Comparison of ENCODE assay signal across 24 cellular contexts in genomic region chr4:182432819-182433218, GRCh38.
"Had no signal": no experiment of that assay in that cellular context is flagged by ENCODE, and none has a peak within 500 bp of the region (broad histone marks: within the 10 kb centered on the region; RNA-seq: fewer than 3 reads in every experiment).

No MANE protein-coding gene starts in this region.

- DNase-seq: colonic mucosa; cortex of kidney; dermis blood vessel endothelial cell; dorsolateral prefrontal cortex; effector CD4-positive, alpha-beta T cell; effector CD8-positive, alpha-beta T cell; effector memory CD4-positive, alpha-beta T cell; effector memory CD8-positive, alpha-beta T cell; endodermal cell; erythroblast; esophagus squamous epithelium; foreskin fibroblast; foreskin keratinocyte; foreskin melanocyte; glutamatergic neuron; head of caudate nucleus; heart left ventricle; heart right ventricle had no signal

- H3K4me1 ChIP-seq: colonic mucosa, esophagus squamous epithelium, foreskin keratinocyte, gastroesophageal sphincter, heart left ventricle, heart right ventricle had no signal

- ATAC-seq: effector memory CD8-positive, alpha-beta T cell; esophagus mucosa; foreskin keratinocyte; gastroesophageal sphincter; heart left ventricle; heart right ventricle had no signal

- H3K27me3 ChIP-seq: colonic mucosa, esophagus muscularis mucosa, esophagus squamous epithelium, foreskin keratinocyte, gastrocnemius medialis, gastroesophageal sphincter, heart left ventricle had no signal

- H3K9me3 ChIP-seq: colonic mucosa, esophagus muscularis mucosa, esophagus squamous epithelium, gastrocnemius medialis, gastroesophageal sphincter, heart left ventricle, heart right ventricle had no signal

- H3K27ac ChIP-seq: colonic mucosa, coronary artery, dorsolateral prefrontal cortex, epithelial cell of prostate, esophagus muscularis mucosa, esophagus squamous epithelium, foreskin keratinocyte, gastrocnemius medialis, gastroesophageal sphincter, heart left ventricle, heart right ventricle had no signal

- H3K4me3 ChIP-seq: colonic mucosa, coronary artery, dorsolateral prefrontal cortex, esophagus muscularis mucosa, esophagus squamous epithelium, gastrocnemius medialis, gastroesophageal sphincter, heart left ventricle, heart right ventricle had no signal

- H3K36me3 ChIP-seq: colonic mucosa, esophagus muscularis mucosa, esophagus squamous epithelium, gastrocnemius medialis, gastroesophageal sphincter, heart left ventricle, heart right ventricle had no signal
